Comparison of ENCODE assay signal across 6 cellular contexts in genomic region chr19:38375748-38376147, GRCh38. TPM values are rescaled to one million over a fixed set of nuclear protein-coding genes. Genes with fewer than 3 reads are reported as not detected.
A peak's percentile ranks its signal among the peaks of the same experiment; 100 is the strongest.
DNase-seq lines count a peak whose midpoint lies in the region; ATAC-seq and TF ChIP-seq lines count a peak whose summit lies in the region.

No MANE protein-coding gene starts in this region.

- peak overlapping the region; percentile 93 for H3K9ac ChIP-seq in MM.1S (ENCODE audit: low read length)

- TF ChIP-seq CTCF in MM.1S (IDR thresholded peaks at IDR 0.05; ENCODE audit: low read length) (no peak), endothelial cell (IDR thresholded peaks at IDR 0.05; ENCODE audit: unreplicated experiment) (no peak)

- H4K20me1 ChIP-seq in MM.1S (ENCODE audit: insufficient read depth, low read length) = no peaks in the 10 kb centered on the region

- H3K27me3 Mint-ChIP-seq in endothelial cell (ENCODE audit: unreplicated experiment) = peaks cover 4% of the 10 kb centered on the region

- no peaks in the 10 kb centered on the region for H3K36me3 ChIP-seq in MM.1S (replicated peaks; ENCODE audit: insufficient read depth, low read length)

- ATAC-seq in GM18909 (IDR thresholded peaks at IDR 0.05; ENCODE audit: poor library complexity, unreplicated experiment) = no peak
- ATAC-seq in GM21381 (IDR thresholded peaks at IDR 0.05; ENCODE audit: unreplicated experiment) = no peak

- H3K27me3 ChIP-seq in MM.1S (replicated peaks; ENCODE audit: insufficient read depth, low read length) = no peaks in the 10 kb centered on the region; the same call in 1 of the 2 replicates

- peaks cover 8% of the 10 kb centered on the region for H3K36me3 Mint-ChIP-seq in endothelial cell (ENCODE audit: low read depth, unreplicated experiment)

- H3K4me3 ChIP-seq in MM.1S (ENCODE audit: low read length) = peak overlapping the region; percentile 89
- H3K4me3 ChIP-seq in skeletal muscle cell (ENCODE audit: low read depth, low read length) = peak overlapping the region; percentile 93

- H2AFZ ChIP-seq in MM.1S (ENCODE audit: low read length) = no peak overlapping the region

- no peak overlapping the region for H3K27ac ChIP-seq in MM.1S (ENCODE audit: low read length)

- no peaks in the 10 kb centered on the region for H3F3A ChIP-seq in MM.1S (ENCODE audit: insufficient read depth, low read length)

- no peaks in the 10 kb centered on the region for H3K9me3 Mint-ChIP-seq in endothelial cell (ENCODE audit: unreplicated experiment)

- no peak for DNase-seq in MM.1S
- DNase-seq in endothelial cell (ENCODE audit: low spot score) = no peak
- DNase-seq in skeletal muscle cell (ENCODE audit: low read depth) = no peak
- DNase-seq in activated effector memory CD4-positive, alpha-beta T cell treated with anti-CD3 and anti-CD28 coated beads, Interleukin-2, amount 50 U/mL, for 16 hours = no peak

- 0 out of 2 replicates have a peak, but pooled peaks cover 3% of the 10 kb centered on the region for H3K4me1 ChIP-seq in MM.1S (ENCODE audit: low read length)

- H3K4me1 Mint-ChIP-seq in endothelial cell (ENCODE audit: unreplicated experiment) = peaks cover 22% of the 10 kb centered on the region

- H3K4me3 Mint-ChIP-seq in endothelial cell (ENCODE audit: unreplicated experiment) = peak overlapping the region; percentile 99

- peaks cover 41% of the 10 kb centered on the region for H3K79me2 ChIP-seq in MM.1S (ENCODE audit: low read length)

- no peaks in the 10 kb centered on the region for H3K9me3 ChIP-seq in MM.1S (replicated peaks; ENCODE audit: insufficient read depth, low read length)

- H3K27ac Mint-ChIP-seq in endothelial cell (ENCODE audit: unreplicated experiment) = peak overlapping the region; percentile 95

- H3K9me2 ChIP-seq in MM.1S (replicated peaks; ENCODE audit: insufficient read depth, low read length) = no peaks in the 10 kb centered on the region

- H3K4me2 ChIP-seq in MM.1S (ENCODE audit: low read depth, low read length) = peak overlapping the region; percentile 89

RNA-seq across cellular contexts. Expression of gene PSMD8, which starts 1.4 kb away (rescaled TPM):
- 137 TPM for total RNA-seq in endothelial cell (ENCODE audit: unreplicated experiment)

RNA-seq across cellular contexts. Expression of gene GGN, which starts 12.1 kb away (rescaled TPM):
- total RNA-seq in endothelial cell (ENCODE audit: unreplicated experiment) = 0.74 TPM

RNA-seq across cellular contexts. Expression of gene SPRED3, which starts 12.7 kb away (rescaled TPM):
- total RNA-seq in endothelial cell (ENCODE audit: unreplicated experiment) = 3.2 TPM

RNA-seq across cellular contexts. Expression of gene FAM98C, which starts 27.1 kb away (rescaled TPM):
- total RNA-seq in endothelial cell (ENCODE audit: unreplicated experiment) = 10.6 TPM

RNA-seq across cellular contexts. Expression of gene CATSPERG, which starts 40.1 kb away (rescaled TPM):
- total RNA-seq in endothelial cell (ENCODE audit: unreplicated experiment) = 3.2 TPM
